1 cellular context compared by ENCODE assay signal in genomic region chr17:16100737-16101400, GRCh38.
TF ChIP-seq lines count a peak whose summit lies in the region.

No MANE protein-coding gene starts in this region.

TF ChIP-seq in endothelial cell of umbilical vein, 7 proteins besides CTCF, POLR2A, EP300 and RAD21:
- TF ChIP-seq MAX (IDR thresholded peaks at IDR 0.05; ENCODE audit: insufficient read depth, insufficient read length) = no peak
- no peak for TF ChIP-seq POLR2AphosphoS5 (IDR thresholded peaks at IDR 0.05; ENCODE audit: insufficient read depth, low read depth, low read length)
- TF ChIP-seq EZH2 (IDR thresholded peaks at IDR 0.05; ENCODE audit: borderline replicate concordance, low read depth, low read length, severe bottlenecking) = no peak
- no peak for TF ChIP-seq MYC (IDR thresholded peaks at IDR 0.05; ENCODE audit: low read depth, low read length)
- no peak for TF ChIP-seq GATA2 (IDR thresholded peaks at IDR 0.05; ENCODE audit: insufficient read depth, insufficient read length, low read depth, low read length)
- no peak for TF ChIP-seq FOS (IDR thresholded peaks at IDR 0.05; ENCODE audit: borderline replicate concordance, insufficient read depth, low read length)
- TF ChIP-seq JUN (IDR thresholded peaks at IDR 0.05; ENCODE audit: borderline replicate concordance, insufficient read depth, insufficient read length, low read depth) = no peak
TF ChIP-seq in endothelial cell of umbilical vein: peak in this region for 0.
